In genomic region chr9:33105939-33106338, GRCh38 we compare ENCODE assay signal across 16 cellular contexts. TPM values are rescaled to one million over a fixed set of nuclear protein-coding genes. Genes with fewer than 3 reads are reported as not detected.
A peak's percentile ranks its signal among the peaks of the same experiment; 100 is the strongest.
DNase-seq lines count a peak whose midpoint lies in the region; ATAC-seq and TF ChIP-seq lines count a peak whose summit lies in the region.
"Had no signal": no experiment of that assay in that cellular context is flagged by ENCODE, and none has a peak within 500 bp of the region (broad histone marks: within the 10 kb centered on the region; RNA-seq: fewer than 3 reads in every experiment).

No MANE protein-coding gene starts in this region.

- no peak for DNase-seq in heart left ventricle
- no peak for DNase-seq in left ventricle myocardium superior
- DNase-seq in astrocyte of the spinal cord (ENCODE audit: low read depth, low spot score), result peak; percentile 49
- DNase-seq in mesothelial cell of epicardium (ENCODE audit: low spot score in 2 of 2, unreplicated experiment in 2 of 2), result no peak
- DNase-seq in thoracic aorta (ENCODE audit: low spot score), result no peak
- DNase-seq in ACHN, result no peak
- no peak for DNase-seq in NCI-H2029 treated with DMSO at 0.1 percent for 48 hours (lab: John Stamatoyannopoulos, UW)
- DNase-seq: dorsolateral prefrontal cortex; erythroblast; NCI-H1417; NCI-H524; nephron progenitor cell; RPMI8226; stimulated activated CD4-positive, alpha-beta T cell treated with anti-CD3 and anti-CD28 coated beads, Interleukin-12 subunit alpha, Interleukin-12 subunit beta, amount 100 ng/mL, for 4 hours had no signal

- TF ChIP-seq POLR2A in heart left ventricle (IDR thresholded peaks at IDR 0.05), result no peak

- peak overlapping the region; percentile 30 for H3K27ac Mint-ChIP-seq in mesothelial cell of epicardium

- ATAC-seq in heart left ventricle (no peak), left ventricle myocardium superior (no peak), thoracic aorta (ENCODE audit: insufficient number of reproducible peaks, low FRiP score, low read depth) (no peak), GM21786 (IDR thresholded peaks at IDR 0.05; ENCODE audit: unreplicated experiment) (no peak)

- in situ Hi-C loops in astrocyte of the spinal cord (cut with HindIII; ENCODE audit: low sequenced_read_pairs) (no loop called here), ACHN (cut with HindIII; ENCODE audit: low pct_ligation_motif_present, low pct_unique_long_range_greater_than_20kb, low sequenced_read_pairs) (no loop called here)

- H3K4me3 Mint-ChIP-seq in mesothelial cell of epicardium, result no peak overlapping the region
- H3K4me3 Mint-ChIP-seq: nephron progenitor cell had no signal

- H3K27me3 ChIP-seq in heart left ventricle, result no peaks in the 10 kb centered on the region
- no peaks in the 10 kb centered on the region for H3K27me3 ChIP-seq in thoracic aorta (replicated peaks; ENCODE audit: insufficient read depth)
- H3K27me3 ChIP-seq: dorsolateral prefrontal cortex had no signal

- no peaks in the 10 kb centered on the region for H3K9me3 Mint-ChIP-seq in mesothelial cell of epicardium
- H3K9me3 Mint-ChIP-seq: nephron progenitor cell had no signal

- no peaks in the 10 kb centered on the region for H3K36me3 Mint-ChIP-seq in mesothelial cell of epicardium

- TF ChIP-seq CTCF in heart left ventricle (IDR thresholded peaks at IDR 0.05), result no peak
- TF ChIP-seq CTCF in astrocyte of the spinal cord (IDR thresholded peaks at IDR 0.05; ENCODE audit: low read depth, low read length), result no peak
- TF ChIP-seq CTCF in mesothelial cell of epicardium (IDR thresholded peaks at IDR 0.05; ENCODE audit: unreplicated experiment), result no peak
- no peak for TF ChIP-seq CTCF in thoracic aorta (IDR thresholded peaks at IDR 0.05)

- no peak overlapping the region for H3K4me3 ChIP-seq in heart left ventricle
- H3K4me3 ChIP-seq in astrocyte of the spinal cord (ENCODE audit: low read depth, low read length), result no peak overlapping the region
- no peak overlapping the region for H3K4me3 ChIP-seq in thoracic aorta
- H3K4me3 ChIP-seq: dorsolateral prefrontal cortex, HAP-1 had no signal

- no peaks in the 10 kb centered on the region for H3K27me3 Mint-ChIP-seq in mesothelial cell of epicardium (ENCODE audit: low read depth)

- peaks cover 38% of the 10 kb centered on the region for H3K4me1 Mint-ChIP-seq in mesothelial cell of epicardium

- peaks cover 7 to 65% (median 38%) of the 10 kb centered on the region in 12 donors for H3K4me1 ChIP-seq in heart left ventricle
- H3K4me1 ChIP-seq in thoracic aorta (ENCODE audit: control insufficient read depth in 1 of 2, low read depth in 2 of 2), result peaks cover 18 to 36% of the 10 kb centered on the region in 2 donors
- H3K4me1 ChIP-seq: HAP-1 had no signal

- H3K27ac ChIP-seq in heart left ventricle, result peak overlapping the region in 11 of 12 donors; percentile 62 to 93 (median 79)
- H3K27ac ChIP-seq in thoracic aorta, result peak overlapping the region; percentile 82 to 83

- peaks cover 0 to 22% (median 9%) of the 10 kb centered on the region in 9 donors for H3K36me3 ChIP-seq in heart left ventricle
- peaks cover 2% of the 10 kb centered on the region for H3K36me3 ChIP-seq in thoracic aorta
- H3K36me3 ChIP-seq: HAP-1 had no signal

- H3K9me3 ChIP-seq in heart left ventricle (no peaks in the 10 kb centered on the region), thoracic aorta (no peaks in the 10 kb centered on the region)
- H3K9me3 ChIP-seq: HAP-1 had no signal

- intact Hi-C loops in heart left ventricle (cut with DNase I), result loop anchor here in 7 of 10 donors (2.0 to 10.0 kb wide), 4 partner anchors 59 to 66 kb away; partner anchors contain the start of gene B4GALT1 (in 6 of the 7)
- intact Hi-C loops in left ventricle myocardium superior (cut with micrococcal nuclease), result no loop called here

RNA-seq across cellular contexts. Expression of gene SMU1, which starts 29.5 kb away (rescaled TPM):
- total RNA-seq in heart left ventricle (10 to 100 TPM; 11.5 to 19.4 (median 15.8) TPM), left ventricle myocardium superior (16.3 TPM), mesothelial cell of epicardium (24.3 to 24.5 TPM (median 24.4 TPM) in 3 replicates), thoracic aorta (10 to 100 TPM; 14.9 to 19.0 TPM)
- 10 to 100 TPM in 1 of 2 donors, 1 to 10 TPM in 1; 6.7 to 12.3 TPM for polyA plus RNA-seq in heart left ventricle
